8 cellular contexts compared by ENCODE assay signal in the genomic region with DNA sequence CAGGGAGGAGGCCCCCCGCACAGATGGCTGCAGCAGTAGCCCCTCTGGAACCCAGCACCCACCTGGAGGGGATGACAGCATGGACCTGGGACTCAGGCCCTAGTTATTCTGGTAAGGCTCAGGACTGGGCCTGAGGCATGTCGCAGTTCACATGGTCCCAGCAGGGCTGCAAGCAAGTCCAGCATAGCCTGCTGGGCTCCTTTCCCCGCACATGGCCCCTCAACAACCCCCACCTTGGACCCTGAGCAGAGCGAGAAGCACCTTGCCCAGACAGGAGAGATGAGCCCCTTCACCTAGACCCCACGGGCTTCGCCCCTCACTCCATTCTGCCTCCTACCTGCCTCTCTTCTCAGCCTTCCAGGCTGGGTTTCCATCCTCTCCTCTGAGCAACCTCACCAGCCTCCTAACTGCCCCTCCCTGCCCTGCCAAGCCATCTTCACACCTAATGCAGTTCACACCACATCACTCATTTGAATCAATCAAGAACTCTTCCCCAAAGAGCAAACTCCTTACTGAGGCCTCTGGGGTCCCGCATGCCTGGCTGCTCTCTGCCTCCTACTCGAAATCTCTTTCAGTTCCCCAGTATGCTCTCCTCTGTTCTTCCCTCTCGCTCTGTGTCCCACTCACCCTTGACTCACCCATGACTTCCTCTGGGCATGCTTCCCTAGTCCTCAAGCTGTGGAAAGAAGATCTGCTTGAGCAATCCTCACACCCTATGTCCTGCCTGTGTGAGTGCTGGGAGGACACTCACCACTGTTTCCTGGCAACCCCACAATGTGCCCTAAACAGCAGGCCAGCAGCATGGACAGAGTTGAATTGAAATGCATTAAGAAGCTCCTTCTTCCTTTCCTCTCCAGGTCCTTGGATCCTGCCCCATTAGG. TPM values are rescaled to one million over a fixed set of nuclear protein-coding genes. Genes with fewer than 3 reads are reported as not detected.
DNase-seq lines count a peak whose midpoint lies in the region; ATAC-seq, FAIRE-seq and TF ChIP-seq lines count a peak whose summit lies in the region.

No MANE protein-coding gene starts in this region.

- WGBS in heart right ventricle, 2 donors: 86 to 87% methylated on average over 9 of the region's 9 CpGs
- WGBS in small intestine, 3 donors: 86 to 95% (median 90%) methylated on average over 8 to 9 of the region's 9 CpGs

- peaks cover 23% of the 10 kb centered on the region for H3K4me1 ChIP-seq in CD4-positive, CD25-positive, alpha-beta regulatory T cell (ENCODE audit: control insufficient read depth, insufficient read depth, low read length, poor library complexity, severe bottlenecking)
- H3K4me1 ChIP-seq in heart right ventricle (peaks cover 0 to 57% (median 7%) of the 10 kb centered on the region in 9 donors), small intestine (ENCODE audit: control insufficient read depth in 2 of 2, insufficient read depth in 1 of 2, low read depth in 1 of 2, low read length in 1 of 2) (no peaks in the 10 kb centered on the region)

- no peaks in the 10 kb centered on the region for H3K27me3 Mint-ChIP-seq in CD4-positive, CD25-positive, alpha-beta regulatory T cell

- peaks cover 0 to 2% (median 0%) of the 10 kb centered on the region in 7 donors for H3K9me3 Mint-ChIP-seq in CD4-positive, CD25-positive, alpha-beta regulatory T cell
- H3K9me3 Mint-ChIP-seq in activated naive CD4-positive, alpha-beta T cell treated with anti-CD3 and anti-CD28 coated beads, Interleukin-2, amount 50 U/mL, for 72 hours: no peaks in the 10 kb centered on the region

- no peak overlapping the region for H3K4me3 ChIP-seq in CD4-positive, CD25-positive, alpha-beta regulatory T cell (ENCODE audit: low read depth, low read length)
- H3K4me3 ChIP-seq in HL-60 (replicated peaks; ENCODE audit: insufficient read depth, low read length): no peak overlapping the region
- H3K4me3 ChIP-seq in heart right ventricle: peak overlapping the region in 1 of 10 donors; percentile 32
- no peak overlapping the region for H3K4me3 ChIP-seq in skeletal muscle cell (ENCODE audit: low read depth, low read length)
- H3K4me3 ChIP-seq in small intestine (ENCODE audit: low read depth in 1 of 2, low read length in 2 of 2): no peak overlapping the region

- no peaks in the 10 kb centered on the region for H3K27me3 ChIP-seq in CD4-positive, CD25-positive, alpha-beta regulatory T cell (ENCODE audit: control insufficient read depth, insufficient read depth, low read length)
- H3K27me3 ChIP-seq in HL-60 (ENCODE audit: insufficient read depth, poor library complexity, severe bottlenecking) (no peaks in the 10 kb centered on the region), heart right ventricle (no peaks in the 10 kb centered on the region), small intestine (ENCODE audit: control insufficient read depth in 2 of 2, insufficient read depth in 2 of 2, low read length in 2 of 2) (no peaks in the 10 kb centered on the region)

- TF ChIP-seq CTCF in HL-60 (IDR thresholded peaks at IDR 0.05; ENCODE audit: insufficient read depth, low read length) (no peak), heart right ventricle (IDR thresholded peaks at IDR 0.05) (no peak), GM10266 (IDR thresholded peaks at IDR 0.05; ENCODE audit: control insufficient read depth, insufficient read depth, low read depth, missing control alignments) (no peak)

- peak overlapping the region; percentile 71 to 89 (median 84) for H3K27ac Mint-ChIP-seq in CD4-positive, CD25-positive, alpha-beta regulatory T cell
- peak overlapping the region; percentile 17 to 70 for H3K27ac Mint-ChIP-seq in activated naive CD4-positive, alpha-beta T cell treated with anti-CD3 and anti-CD28 coated beads, Interleukin-2, amount 50 U/mL, for 72 hours

- peak overlapping the region in 1 of 4 donors; percentile 14 for H3K4me3 Mint-ChIP-seq in CD4-positive, CD25-positive, alpha-beta regulatory T cell

- no peaks in the 10 kb centered on the region for H3K9me3 ChIP-seq in CD4-positive, CD25-positive, alpha-beta regulatory T cell (ENCODE audit: control insufficient read depth in 2 of 2, low read length in 2 of 2)
- H3K9me3 ChIP-seq in heart right ventricle: no peaks in the 10 kb centered on the region
- H3K9me3 ChIP-seq in small intestine (ENCODE audit: control insufficient read depth, low read depth): no peaks in the 10 kb centered on the region

- H3K4me1 Mint-ChIP-seq in CD4-positive, CD25-positive, alpha-beta regulatory T cell: peaks cover 6 to 56% (median 20%) of the 10 kb centered on the region in 4 donors

- intact Hi-C loops in heart right ventricle (cut with DNase I): loop anchor here in 4 of 10 donors (10.0 kb wide), 2 partner anchors 112 to 342 kb away; no protein-coding TSS in a partner anchor

- H3K36me3 Mint-ChIP-seq in CD4-positive, CD25-positive, alpha-beta regulatory T cell: no peaks in the 10 kb centered on the region
- no peaks in the 10 kb centered on the region for H3K36me3 Mint-ChIP-seq in activated naive CD4-positive, alpha-beta T cell treated with anti-CD3 and anti-CD28 coated beads, Interleukin-2, amount 50 U/mL, for 72 hours

- no peaks in the 10 kb centered on the region for H3K36me3 ChIP-seq in CD4-positive, CD25-positive, alpha-beta regulatory T cell (ENCODE audit: control insufficient read depth, insufficient read depth, low read length)
- H3K36me3 ChIP-seq in heart right ventricle: no peaks in the 10 kb centered on the region
- H3K36me3 ChIP-seq in small intestine (ENCODE audit: control insufficient read depth in 2 of 2, insufficient read depth in 2 of 2, low read length in 2 of 2): no peaks in the 10 kb centered on the region

- no peak overlapping the region for H3K27ac ChIP-seq in CD4-positive, CD25-positive, alpha-beta regulatory T cell (ENCODE audit: insufficient read depth, low read length, poor library complexity, severe bottlenecking)
- H3K27ac ChIP-seq in HL-60 (replicated peaks): peak overlapping the region; percentile 87
- peak overlapping the region in 8 of 10 donors; percentile 42 to 94 (median 58) for H3K27ac ChIP-seq in heart right ventricle
- peak overlapping the region in 1 of 2 donors; percentile 73 for H3K27ac ChIP-seq in small intestine (ENCODE audit: low read depth in 1 of 2, low read length in 1 of 2)

- FAIRE-seq in small intestine (lab: Jason Lieb, UNC): no peak

- DNase-seq in CD4-positive, CD25-positive, alpha-beta regulatory T cell: no peak
- DNase-seq in HL-60 (ENCODE audit: low read depth in 1 of 2, low spot score in 1 of 2): peak; percentile 92 to 95
- no peak for DNase-seq in activated naive CD4-positive, alpha-beta T cell treated with anti-CD3 and anti-CD28 coated beads, Interleukin-2, amount 50 U/mL, for 72 hours (ENCODE audit: low spot score in 2 of 2)
- peak in 1 of 2 donors; percentile 59 for DNase-seq in heart right ventricle
- peak; percentile 98 for DNase-seq in skeletal muscle cell (ENCODE audit: low read depth)
- DNase-seq in small intestine: no peak
- no peak for DNase-seq in GM10266 (ENCODE audit: extremely low spot score)
- no peak for DNase-seq in activated effector memory CD4-positive, alpha-beta T cell treated with anti-CD3 and anti-CD28 coated beads, Interleukin-2, amount 50 U/mL, for 16 hours

- peak; percentile 40 to 46 for ATAC-seq in CD4-positive, CD25-positive, alpha-beta regulatory T cell (ENCODE audit: low read depth in 2 of 2)
- ATAC-seq in activated naive CD4-positive, alpha-beta T cell treated with anti-CD3 and anti-CD28 coated beads, Interleukin-2, amount 50 U/mL, for 72 hours: peak; percentile 18 to 67
- peak; percentile 80 to 93 (median 86) for ATAC-seq in heart right ventricle

RNA-seq across cellular contexts. Expression of a gene that starts 9.4 kb away (rescaled TPM):
- total RNA-seq in CD4-positive, CD25-positive, alpha-beta regulatory T cell: 57.1 TPM
- 10 to 100 TPM; 37.9 to 69.9 (median 60.5) TPM for polyA plus RNA-seq in CD4-positive, CD25-positive, alpha-beta regulatory T cell
- total RNA-seq in activated naive CD4-positive, alpha-beta T cell treated with anti-CD3 and anti-CD28 coated beads, Interleukin-2, amount 50 U/mL, for 72 hours: 10 to 100 TPM; 27.3 to 34.6 TPM
- total RNA-seq in heart right ventricle: 10 to 100 TPM in 2 of 10 donors, 1 to 10 TPM in 8; 2.5 to 29.3 (median 5.1) TPM
- polyA plus RNA-seq in heart right ventricle: 1 to 10 TPM; 5.6 to 7.3 TPM
- 10 to 100 TPM in 2 of 3 donors, 1 to 10 TPM in 1; 2.2 to 16.8 (median 14.1) TPM for polyA plus RNA-seq in small intestine

RNA-seq across cellular contexts. Expression of a gene that starts 32.3 kb away (rescaled TPM):
- 23.3 TPM for total RNA-seq in CD4-positive, CD25-positive, alpha-beta regulatory T cell
- polyA plus RNA-seq in CD4-positive, CD25-positive, alpha-beta regulatory T cell: 10 to 100 TPM; 40.9 to 45.5 (median 42.3) TPM
- 10 to 100 TPM; 28.3 to 52.0 TPM for total RNA-seq in activated naive CD4-positive, alpha-beta T cell treated with anti-CD3 and anti-CD28 coated beads, Interleukin-2, amount 50 U/mL, for 72 hours
- total RNA-seq in heart right ventricle: 10 to 100 TPM; 19.2 to 33.4 (median 26.2) TPM
- 10 to 100 TPM; 13.9 to 24.8 TPM for polyA plus RNA-seq in heart right ventricle
- polyA plus RNA-seq in small intestine: 10 to 100 TPM; 26.6 to 30.0 (median 29.9) TPM

RNA-seq across cellular contexts. Expression of a gene that starts 51.5 kb away (rescaled TPM):
- 36.6 TPM for total RNA-seq in CD4-positive, CD25-positive, alpha-beta regulatory T cell
- polyA plus RNA-seq in CD4-positive, CD25-positive, alpha-beta regulatory T cell: 100 to 1,000 TPM; 199 to 237 (median 206) TPM
- 10 to 100 TPM; 69.4 to 88.2 TPM for total RNA-seq in activated naive CD4-positive, alpha-beta T cell treated with anti-CD3 and anti-CD28 coated beads, Interleukin-2, amount 50 U/mL, for 72 hours
- 10 to 100 TPM; 20.2 to 63.5 (median 23.0) TPM for total RNA-seq in heart right ventricle
- polyA plus RNA-seq in heart right ventricle (10 to 100 TPM; 14.3 to 34.2 TPM), small intestine (10 to 100 TPM; 17.0 to 26.8 (median 21.6) TPM)

Comparison
In these comparisons a context has a peak if more than half of its experiments do, and no peak if none do; other contexts are left out.
1. DNase-seq: peak in HL-60 (2 of 2) and skeletal muscle cell (single experiment); none in CD4-positive, CD25-positive, alpha-beta regulatory T cell (0 of 3), activated naive CD4-positive, alpha-beta T cell treated with anti-CD3 and anti-CD28 coated beads, Interleukin-2, amount 50 U/mL, for 72 hours (0 of 2), small intestine (single experiment), GM10266 (single experiment) and activated effector memory CD4-positive, alpha-beta T cell treated with anti-CD3 and anti-CD28 coated beads, Interleukin-2, amount 50 U/mL, for 16 hours (single experiment).
2. Peak in every context shown above with its lines, with median percentiles within 50 percentile points of each other: ATAC-seq.